In genomic region chr13:25324100-25324499, GRCh38 we compare ENCODE assay signal across 21 cellular contexts. TPM values are rescaled to one million over a fixed set of nuclear protein-coding genes. Genes with fewer than 3 reads are reported as not detected.
DNase-seq lines count a peak whose midpoint lies in the region; ATAC-seq and TF ChIP-seq lines count a peak whose summit lies in the region.
"Had no signal": no experiment of that assay in that cellular context is flagged by ENCODE, and none has a peak within 500 bp of the region (broad histone marks: within the 10 kb centered on the region; RNA-seq: fewer than 3 reads in every experiment).

No MANE protein-coding gene starts in this region.

- no peak overlapping the region for H3K4me3 ChIP-seq in fibroblast of villous mesenchyme (ENCODE audit: low read depth, low read length)
- H3K4me3 ChIP-seq: A549, BLaER1, GM23338, Peyer's patch had no signal

- no peaks in the 10 kb centered on the region for H3K27me3 Mint-ChIP-seq in activated naive CD4-positive, alpha-beta T cell treated with anti-CD3 and anti-CD28 coated beads, Interleukin-2, amount 50 U/mL, for 24 hours
- no peaks in the 10 kb centered on the region for H3K27me3 Mint-ChIP-seq in activated naive CD4-positive, alpha-beta T cell treated with anti-CD3 and anti-CD28 coated beads for 36 hours (ENCODE audit: low read depth)
- no peaks in the 10 kb centered on the region for H3K27me3 Mint-ChIP-seq in activated CD8-positive, alpha-beta T cell treated with anti-CD3 and anti-CD28 coated beads for 36 hours

- TF ChIP-seq CTCF in activated CD8-positive, alpha-beta T cell treated with anti-CD3 and anti-CD28 coated beads for 36 hours (IDR thresholded peaks at IDR 0.05) = no peak
- no peak for TF ChIP-seq CTCF in fibroblast of villous mesenchyme (IDR thresholded peaks at IDR 0.05; ENCODE audit: insufficient read depth, low read depth, low read length)

- H3K27ac Mint-ChIP-seq in activated naive CD4-positive, alpha-beta T cell treated with anti-CD3 and anti-CD28 coated beads, Interleukin-2, amount 50 U/mL, for 24 hours = peak overlapping the region; percentile 14
- H3K27ac Mint-ChIP-seq in activated naive CD4-positive, alpha-beta T cell treated with anti-CD3 and anti-CD28 coated beads for 36 hours = no peak overlapping the region
- peak overlapping the region; percentile 1 for H3K27ac Mint-ChIP-seq in activated CD8-positive, alpha-beta T cell treated with anti-CD3 and anti-CD28 coated beads for 36 hours
- H3K27ac Mint-ChIP-seq: CD8-positive, alpha-beta T cell; GM23338 had no signal

- H3K36me3 Mint-ChIP-seq in activated naive CD4-positive, alpha-beta T cell treated with anti-CD3 and anti-CD28 coated beads, Interleukin-2, amount 50 U/mL, for 24 hours = peaks cover 8% of the 10 kb centered on the region
- H3K36me3 Mint-ChIP-seq in activated naive CD4-positive, alpha-beta T cell treated with anti-CD3 and anti-CD28 coated beads for 36 hours (ENCODE audit: low read depth) = peaks cover 11% of the 10 kb centered on the region
- peaks cover 33% of the 10 kb centered on the region for H3K36me3 Mint-ChIP-seq in activated CD8-positive, alpha-beta T cell treated with anti-CD3 and anti-CD28 coated beads for 36 hours (ENCODE audit: low read depth)

- H3K9me3 Mint-ChIP-seq in activated naive CD4-positive, alpha-beta T cell treated with anti-CD3 and anti-CD28 coated beads, Interleukin-2, amount 50 U/mL, for 24 hours = no peaks in the 10 kb centered on the region
- H3K9me3 Mint-ChIP-seq in activated naive CD4-positive, alpha-beta T cell treated with anti-CD3 and anti-CD28 coated beads for 36 hours = no peaks in the 10 kb centered on the region
- H3K9me3 Mint-ChIP-seq in activated CD8-positive, alpha-beta T cell treated with anti-CD3 and anti-CD28 coated beads for 36 hours = no peaks in the 10 kb centered on the region
- H3K9me3 Mint-ChIP-seq: CD8-positive, alpha-beta T cell; GM23338 had no signal

- no peak overlapping the region for H3K4me3 Mint-ChIP-seq in activated naive CD4-positive, alpha-beta T cell treated with anti-CD3 and anti-CD28 coated beads, Interleukin-2, amount 50 U/mL, for 24 hours
- H3K4me3 Mint-ChIP-seq in activated naive CD4-positive, alpha-beta T cell treated with anti-CD3 and anti-CD28 coated beads for 36 hours = no peak overlapping the region
- no peak overlapping the region for H3K4me3 Mint-ChIP-seq in activated CD8-positive, alpha-beta T cell treated with anti-CD3 and anti-CD28 coated beads for 36 hours
- H3K4me3 Mint-ChIP-seq: CD8-positive, alpha-beta T cell; GM23338 had no signal

- intact Hi-C loops in activated naive CD4-positive, alpha-beta T cell treated with anti-CD3 and anti-CD28 coated beads for 36 hours (cut with micrococcal nuclease) = no loop called here
- intact Hi-C loops in activated CD8-positive, alpha-beta T cell treated with anti-CD3 and anti-CD28 coated beads for 36 hours (cut with micrococcal nuclease) = no loop called here

- H3K4me1 Mint-ChIP-seq in activated naive CD4-positive, alpha-beta T cell treated with anti-CD3 and anti-CD28 coated beads, Interleukin-2, amount 50 U/mL, for 24 hours = no peaks in the 10 kb centered on the region
- no peaks in the 10 kb centered on the region for H3K4me1 Mint-ChIP-seq in activated naive CD4-positive, alpha-beta T cell treated with anti-CD3 and anti-CD28 coated beads for 36 hours (ENCODE audit: low read depth)
- no peaks in the 10 kb centered on the region for H3K4me1 Mint-ChIP-seq in activated CD8-positive, alpha-beta T cell treated with anti-CD3 and anti-CD28 coated beads for 36 hours (ENCODE audit: low read depth)
- H3K4me1 Mint-ChIP-seq: GM23338 had no signal

- POLR2A ChIA-PET in activated CD8-positive, alpha-beta T cell treated with anti-CD3 and anti-CD28 coated beads for 36 hours (lab: Charles Lee) = no interaction called here

- CTCF ChIA-PET in activated naive CD4-positive, alpha-beta T cell treated with anti-CD3 and anti-CD28 coated beads for 36 hours (lab: Charles Lee) = interaction anchor here (1.0 kb wide), 1 partner anchor 9 kb away, joined by 4 read pairs; no protein-coding TSS in a partner anchor
- CTCF ChIA-PET in activated CD8-positive, alpha-beta T cell treated with anti-CD3 and anti-CD28 coated beads for 36 hours (lab: Charles Lee) = no interaction called here

- DNase-seq in activated naive CD4-positive, alpha-beta T cell treated with anti-CD3 and anti-CD28 coated beads for 36 hours = no peak
- DNase-seq in activated CD8-positive, alpha-beta T cell treated with anti-CD3 and anti-CD28 coated beads for 36 hours = no peak
- DNase-seq in fibroblast of villous mesenchyme (ENCODE audit: low read depth) = peak; percentile 9
- DNase-seq: CD8-positive, alpha-beta T cell; DMS79; KBM-7; NCI-H1105; NCI-H1694 treated with DMSO at 0.1 percent for 48 hours; NCI-H2107; NCI-H510A; NCI-H748 treated with DMSO at 0.1 percent for 48 hours; NK-92 treated with Interleukin-12 subunit alpha and Interleukin-12 subunit beta, amount 100 ng/mL, for 24 hours; Peyer's patch had no signal

- no peak for ATAC-seq in activated CD8-positive, alpha-beta T cell treated with anti-CD3 and anti-CD28 coated beads for 36 hours
- ATAC-seq in HG03196 (IDR thresholded peaks at IDR 0.05; ENCODE audit: unreplicated experiment) (no peak), HG02840 (IDR thresholded peaks at IDR 0.05; ENCODE audit: low FRiP score, unreplicated experiment) (no peak), HG03521 (IDR thresholded peaks at IDR 0.05; ENCODE audit: unreplicated experiment) (no peak)
- ATAC-seq: A549; CD8-positive, alpha-beta T cell; GM23338; HCT116 had no signal

RNA-seq across cellular contexts. Expression of gene NUP58, which starts 22.7 kb away (rescaled TPM):
- 10 to 100 TPM; 91.9 to 93.0 TPM for total RNA-seq in activated naive CD4-positive, alpha-beta T cell treated with anti-CD3 and anti-CD28 coated beads for 36 hours
- total RNA-seq in activated CD8-positive, alpha-beta T cell treated with anti-CD3 and anti-CD28 coated beads for 36 hours = 100 to 1,000 TPM; 140 to 171 TPM
- 67.6 and 96.3 TPM in 2 replicates for total RNA-seq in fibroblast of villous mesenchyme

RNA-seq across cellular contexts. Expression of gene MTMR6, which starts 36.8 kb away (rescaled TPM):
- total RNA-seq in activated naive CD4-positive, alpha-beta T cell treated with anti-CD3 and anti-CD28 coated beads for 36 hours = 1 to 10 TPM; 5.5 to 5.7 TPM
- 10 to 100 TPM; 10.7 to 11.3 TPM for total RNA-seq in activated CD8-positive, alpha-beta T cell treated with anti-CD3 and anti-CD28 coated beads for 36 hours
- 28.3 and 41.9 TPM in 2 replicates for total RNA-seq in fibroblast of villous mesenchyme

RNA-seq across cellular contexts. Expression of gene ATP8A2, which starts 47.7 kb away (rescaled TPM):
- under 1 TPM; 0.22 to 0.24 TPM for total RNA-seq in activated naive CD4-positive, alpha-beta T cell treated with anti-CD3 and anti-CD28 coated beads for 36 hours
- total RNA-seq in activated CD8-positive, alpha-beta T cell treated with anti-CD3 and anti-CD28 coated beads for 36 hours = under 1 TPM; 0.92 to 0.94 TPM
- under 0.01 and 0.32 TPM in 2 replicates for total RNA-seq in fibroblast of villous mesenchyme
